22 cellular contexts compared by ENCODE assay signal in the genomic region with DNA sequence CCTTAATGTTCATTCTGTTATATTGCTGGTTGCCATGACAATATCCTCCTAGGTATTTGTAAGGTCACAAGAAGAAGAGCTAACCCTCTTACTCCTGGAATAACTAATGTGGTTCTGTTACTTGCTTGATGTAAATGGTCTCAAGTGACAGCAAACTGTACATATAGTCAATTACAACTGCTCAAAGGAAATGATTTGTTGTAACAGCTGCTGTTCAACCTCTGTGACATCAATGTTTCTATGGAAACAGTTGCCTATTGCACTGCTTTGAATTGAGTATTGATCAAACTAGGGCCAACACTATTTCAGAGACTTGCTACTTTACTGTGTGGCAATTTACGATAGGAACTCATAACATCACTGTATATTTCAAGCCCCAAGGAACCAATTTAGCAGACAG.
A peak's percentile ranks its signal among the peaks of the same experiment; 100 is the strongest.
DNase-seq lines count a peak whose midpoint lies in the region; ATAC-seq and TF ChIP-seq lines count a peak whose summit lies in the region.
"Had no signal": no experiment of that assay in that cellular context is flagged by ENCODE, and none has a peak within 500 bp of the region (broad histone marks: within the 10 kb centered on the region; RNA-seq: fewer than 3 reads in every experiment).

No MANE protein-coding gene starts in this region.

- peak; percentile 49 for ATAC-seq in mucosa of descending colon
- no peak for ATAC-seq in GM21825 (IDR thresholded peaks at IDR 0.05; ENCODE audit: unreplicated experiment)
- ATAC-seq: heart left ventricle; stimulated activated naive CD8-positive, alpha-beta T cell treated with anti-CD3 and anti-CD28 coated beads, Interleukin-15, amount 100 ng/mL, for 72 hours had no signal

- H3K36me3 Mint-ChIP-seq in activated CD4-positive, alpha-beta T cell treated with anti-CD3 and anti-CD28 coated beads, Interleukin-2, amount 10 ng/mL, durations not matched to agents 7 days and 5 days (ENCODE audit: low read depth), result no peaks in the 10 kb centered on the region
- H3K36me3 Mint-ChIP-seq: activated naive CD8-positive, alpha-beta T cell; IgD-negative memory B cell had no signal

- no peaks in the 10 kb centered on the region for H3K9me3 ChIP-seq in mucosa of descending colon
- H3K9me3 ChIP-seq: ascending aorta, heart left ventricle, tibial nerve had no signal

- no peaks in the 10 kb centered on the region for H3K9me3 Mint-ChIP-seq in activated CD4-positive, alpha-beta T cell treated with anti-CD3 and anti-CD28 coated beads, Interleukin-2, amount 10 ng/mL, durations not matched to agents 7 days and 5 days
- H3K9me3 Mint-ChIP-seq: activated T-helper 2 cell treated with anti-CD3 and anti-CD28 coated beads, Interferon-gamma antibody, Interleukin-2, Interleukin-4, amounts not matched to agents 10 μg/mL and 5 μg/mL and 100 μg/mL, durations not matched to agents 14 hours and 24 hours and 36 hours; IgD-negative memory B cell; stimulated activated naive CD8-positive, alpha-beta T cell treated with anti-CD3 and anti-CD28 coated beads, Interleukin-15, amount 100 ng/mL, for 72 hours had no signal

- CTCF ChIA-PET in activated CD4-positive, alpha-beta T cell treated with anti-CD3 and anti-CD28 coated beads, Interleukin-2, amount 10 ng/mL, durations not matched to agents 7 days and 5 days (lab: Charles Lee), result no interaction called here

- no peaks in the 10 kb centered on the region for H3K4me1 Mint-ChIP-seq in activated CD4-positive, alpha-beta T cell treated with anti-CD3 and anti-CD28 coated beads, Interleukin-2, amount 10 ng/mL, durations not matched to agents 7 days and 5 days
- H3K4me1 Mint-ChIP-seq: IgD-negative memory B cell; stimulated activated naive CD8-positive, alpha-beta T cell treated with anti-CD3 and anti-CD28 coated beads, Interleukin-15, amount 100 ng/mL, for 72 hours had no signal

- no peak overlapping the region for H3K27ac Mint-ChIP-seq in activated CD4-positive, alpha-beta T cell treated with anti-CD3 and anti-CD28 coated beads, Interleukin-2, amount 10 ng/mL, durations not matched to agents 7 days and 5 days
- H3K27ac Mint-ChIP-seq: activated naive CD8-positive, alpha-beta T cell; activated T-helper 2 cell treated with anti-CD3 and anti-CD28 coated beads, Interferon-gamma antibody, Interleukin-2, Interleukin-4, amounts not matched to agents 10 μg/mL and 5 μg/mL and 100 μg/mL, durations not matched to agents 14 hours and 24 hours and 36 hours; IgD-negative memory B cell; stimulated activated naive CD8-positive, alpha-beta T cell treated with anti-CD3 and anti-CD28 coated beads, Interleukin-15, amount 100 ng/mL, for 72 hours had no signal

- TF ChIP-seq POLR2A in erythroblast (IDR thresholded peaks at IDR 0.05; ENCODE audit: low read length), result no peak

- H3K27me3 Mint-ChIP-seq in activated CD4-positive, alpha-beta T cell treated with anti-CD3 and anti-CD28 coated beads, Interleukin-2, amount 10 ng/mL, durations not matched to agents 7 days and 5 days, result peaks cover 11% of the 10 kb centered on the region
- H3K27me3 Mint-ChIP-seq: activated naive CD8-positive, alpha-beta T cell; stimulated activated naive CD8-positive, alpha-beta T cell treated with anti-CD3 and anti-CD28 coated beads, Interleukin-15, amount 100 ng/mL, for 72 hours had no signal

- H3K4me1 ChIP-seq in mucosa of descending colon (ENCODE audit: low read depth), result peaks cover 9% of the 10 kb centered on the region
- H3K4me1 ChIP-seq: ascending aorta, heart left ventricle, tibial nerve had no signal

- H3K36me3 ChIP-seq in mucosa of descending colon (ENCODE audit: low read depth), result no peaks in the 10 kb centered on the region
- H3K36me3 ChIP-seq: ascending aorta, heart left ventricle, tibial nerve had no signal

- no peak overlapping the region for H3K4me3 Mint-ChIP-seq in activated CD4-positive, alpha-beta T cell treated with anti-CD3 and anti-CD28 coated beads, Interleukin-2, amount 10 ng/mL, durations not matched to agents 7 days and 5 days
- H3K4me3 Mint-ChIP-seq: activated naive CD8-positive, alpha-beta T cell; IgD-negative memory B cell; stimulated activated naive CD8-positive, alpha-beta T cell treated with anti-CD3 and anti-CD28 coated beads, Interleukin-15, amount 100 ng/mL, for 72 hours had no signal

- no peak for TF ChIP-seq CTCF in mucosa of descending colon (IDR thresholded peaks at IDR 0.05)

- DNase-seq in NCI-H1092 (lab: John Stamatoyannopoulos, UW) (peak; percentile 43), NCI-H2029 treated with DMSO at 0.1 percent for 48 hours (lab: John Stamatoyannopoulos, UW) (peak; percentile 68), NCI-H510A treated with DMSO at 0.1 percent for 48 hours (lab: John Stamatoyannopoulos, UW) (peak; percentile 91), mucosa of descending colon (no peak), D341Med (ENCODE audit: low spot score) (no peak), erythroblast (lab: John Stamatoyannopoulos, UW) (no peak)
- DNase-seq in activated CD4-positive, alpha-beta T cell treated with anti-CD3 and anti-CD28 coated beads, Interleukin-2, amount 10 ng/mL, durations not matched to agents 7 days and 5 days, result no peak
- DNase-seq: caudate nucleus; dermis blood vessel endothelial cell; heart left ventricle; kidney glomerular epithelial cell; NCI-H187; Right ventricle myocardium superior; stimulated activated naive CD8-positive, alpha-beta T cell treated with anti-CD3 and anti-CD28 coated beads, Interleukin-15, amount 100 ng/mL, for 72 hours; SW 1271; T1000 had no signal

- intact Hi-C loops in mucosa of descending colon (cut with DNase I, micrococcal nuclease), result no loop called here

- POLR2A ChIA-PET in activated CD4-positive, alpha-beta T cell treated with anti-CD3 and anti-CD28 coated beads, Interleukin-2, amount 10 ng/mL, durations not matched to agents 7 days and 5 days (lab: Charles Lee), result no interaction called here

- no peak overlapping the region for H3K4me3 ChIP-seq in mucosa of descending colon
- H3K4me3 ChIP-seq: ascending aorta, heart left ventricle, tibial nerve had no signal

Comparison
In these comparisons a context has a peak if more than half of its experiments do, and no peak if none do; other contexts are left out.
1. DNase-seq: peak in NCI-H1092 (single experiment), NCI-H2029 treated with DMSO at 0.1 percent for 48 hours (single experiment) and NCI-H510A treated with DMSO at 0.1 percent for 48 hours (single experiment); none in mucosa of descending colon (0 of 3), activated CD4-positive, alpha-beta T cell treated with anti-CD3 and anti-CD28 coated beads, Interleukin-2, amount 10 ng/mL, durations not matched to agents 7 days and 5 days (single experiment), D341Med (single experiment) and erythroblast (0 of 2).